ENCODE assay signal across 30 cellular contexts in the genomic region with DNA sequence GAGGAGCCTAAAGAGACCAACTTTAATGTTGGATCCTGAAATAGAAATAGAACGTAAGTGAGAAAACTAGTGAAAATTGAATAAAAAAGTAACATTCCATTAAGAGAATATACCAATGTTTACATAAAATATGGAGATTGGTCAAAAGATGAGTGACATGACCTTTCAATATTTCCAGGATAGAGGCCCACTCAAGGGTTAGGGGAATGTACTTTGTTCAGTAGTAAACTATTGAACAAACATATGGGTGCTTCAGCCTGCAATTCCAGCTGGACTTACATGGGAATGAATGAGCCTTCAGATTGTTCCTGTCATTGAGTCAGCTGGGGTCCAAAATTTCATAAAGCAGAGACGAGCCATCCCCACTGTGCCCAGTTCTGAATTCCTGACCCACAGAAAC.
"Had no signal": no experiment of that assay in that cellular context is flagged by ENCODE, and none has a peak within 500 bp of the region (broad histone marks: within the 10 kb centered on the region; RNA-seq: fewer than 3 reads in every experiment).

No MANE protein-coding gene starts in this region.

- H3K9ac ChIP-seq: KMS-11 had no signal

- H3K4me3 ChIP-seq: cardiac muscle cell, Peyer's patch, SJCRH30 had no signal

- H3K27me3 ChIP-seq: cardiac muscle cell, MG63, Peyer's patch, SJCRH30 had no signal

- H3K4me2 ChIP-seq: KMS-11 had no signal

- H3K27ac Mint-ChIP-seq: activated CD8-positive, alpha-beta memory T cell treated with anti-CD3 and anti-CD28 coated beads, Interleukin-2, amount 10 ng/mL, durations not matched to agents 7 days and 5 days; activated naive CD8-positive, alpha-beta T cell; activated T-helper 1 cell treated with anti-CD3 and anti-CD28 coated beads, Interleukin-12 subunit alpha, Interleukin-12 subunit beta, Interleukin-2, Interleukin-4 antibody, amounts not matched to agents 30 ng/mL and 10 ng/mL and 1 ng/mL, durations not matched to agents 14 hours and 24 hours and 36 hours; T-helper 17 cell; WTC11 had no signal

- DNase-seq: activated CD4-positive, alpha-beta T cell treated with anti-CD3 and anti-CD28 coated beads for 48 hours; activated CD4-positive, alpha-beta T cell treated with anti-CD3 and anti-CD28 coated beads, Interleukin-2, amount 50 U/mL, for 48 hours; activated CD4-positive, CD25-positive, alpha-beta regulatory T cell treated with anti-CD3 and anti-CD28 coated beads, Interleukin-2, amount 50 U/mL, for 72 hours; activated CD8-positive, alpha-beta memory T cell treated with anti-CD3 and anti-CD28 coated beads, Interleukin-2, amount 10 ng/mL, durations not matched to agents 7 days and 5 days; activated effector memory CD4-positive, alpha-beta T cell treated with Interleukin-2 at 50 U/mL for 16 hours; activated naive CD4-positive, alpha-beta T cell treated with Interleukin-2 at 50 U/mL for 16 hours; activated T-cell treated with anti-CD3 and anti-CD28 coated beads, Interleukin-2, amount 50 U/mL, for 24 hours; amygdala; MG63; MV-4-11; NCI-H1092 treated with DMSO at 0.1 percent for 48 hours; NCI-H1417 treated with DMSO at 0.1 percent for 48 hours; NCI-H1694; NCI-H2029; NCI-H2107; NCI-H2171 treated with DMSO at 0.1 percent for 48 hours; NCI-H226; NCI-H526; NCI-H774; Peyer's patch; Right ventricle myocardium superior; SJCRH30; T-helper 17 cell; T-helper 9 cell had no signal

- H3K4me3 Mint-ChIP-seq: activated T-helper 1 cell treated with anti-CD3 and anti-CD28 coated beads, Interleukin-12 subunit alpha, Interleukin-12 subunit beta, Interleukin-2, Interleukin-4 antibody, amounts not matched to agents 30 ng/mL and 10 ng/mL and 1 ng/mL, durations not matched to agents 14 hours and 24 hours and 36 hours; T-helper 17 cell had no signal

- H3K36me3 ChIP-seq: cardiac muscle cell, MG63, Peyer's patch, SJCRH30 had no signal

- ATAC-seq: activated CD8-positive, alpha-beta memory T cell treated with anti-CD3 and anti-CD28 coated beads, Interleukin-2, amount 10 ng/mL, durations not matched to agents 7 days and 5 days; T-helper 17 cell; WTC11 had no signal

- H3K27ac ChIP-seq: cardiac muscle cell, KMS-11, Peyer's patch, RWPE1, SJCRH30 had no signal
